27 cellular contexts compared by ENCODE assay signal in genomic region chr7:20035279-20035875, GRCh38.
"Had no signal": no experiment of that assay in that cellular context is flagged by ENCODE, and none has a peak within 500 bp of the region (broad histone marks: within the 10 kb centered on the region; RNA-seq: fewer than 3 reads in every experiment).

No MANE protein-coding gene starts in this region.

- DNase-seq: activated CD4-positive, alpha-beta T cell treated with anti-CD3 and anti-CD28 coated beads for 36 hours; activated CD4-positive, CD25-positive, alpha-beta regulatory T cell; activated effector memory CD4-positive, alpha-beta T cell treated with anti-CD3 and anti-CD28 coated beads, Interleukin-2, amount 50 U/mL, for 16 hours; activated naive CD4-positive, alpha-beta T cell treated with anti-CD3 and anti-CD28 coated beads for 36 hours; activated naive CD8-positive, alpha-beta T cell treated with anti-CD3 and anti-CD28 coated beads, Interleukin-2, amount 10 ng/mL, durations not matched to agents 7 days and 5 days; activated T-cell treated with anti-CD3 and anti-CD28 coated beads, Interleukin-2, amount 50 U/mL, for 1 hour; brain microvascular endothelial cell; dorsolateral prefrontal cortex; effector memory CD4-positive, alpha-beta T cell; erythroblast; heart right ventricle; kidney glomerular epithelial cell; lower lobe of right lung; mesendoderm; natural killer cell; stimulated activated CD4-positive, alpha-beta T cell treated with anti-CD3 and anti-CD28 coated beads, Interleukin-1b, Interleukin-23, amount 100 ng/mL, for 48 hours; stimulated activated CD4-positive, alpha-beta T cell treated with anti-CD3 and anti-CD28 coated beads, Interleukin-4, amount 100 ng/mL, for 4 hours; stimulated activated CD8-positive, alpha-beta memory T cell treated with anti-CD3 and anti-CD28 coated beads, Interleukin-4, amount 100 ng/mL, for 48 hours; stimulated activated naive CD4-positive, alpha-beta T cell; testis; transverse colon had no signal

- H2AFZ ChIP-seq: neural progenitor cell had no signal

- H3K4me2 ChIP-seq: neural progenitor cell, smooth muscle cell had no signal

- H3K4me3 ChIP-seq: coronary artery, dorsolateral prefrontal cortex, heart right ventricle, left lung, lower lobe of right lung, neural progenitor cell, right atrium auricular region, smooth muscle cell, testis, transverse colon had no signal

- H3K9ac ChIP-seq: neural progenitor cell had no signal

- ATAC-seq: activated CD4-positive, alpha-beta T cell treated with anti-CD3 and anti-CD28 coated beads for 36 hours; heart right ventricle; left lung; natural killer cell had no signal

- H3K36me3 ChIP-seq: brain microvascular endothelial cell, heart right ventricle, left lung, lower lobe of right lung, neural progenitor cell, right atrium auricular region, transverse colon had no signal

- H3K27ac ChIP-seq: brain microvascular endothelial cell, coronary artery, dorsolateral prefrontal cortex, heart right ventricle, left lung, lower lobe of right lung, neural progenitor cell, right atrium auricular region, testis, transverse colon had no signal

- FAIRE-seq: astrocyte had no signal

- H3K9me3 ChIP-seq: heart right ventricle, left lung, lower lobe of right lung, right atrium auricular region, testis, transverse colon had no signal

- H3K27me3 ChIP-seq: brain microvascular endothelial cell, dorsolateral prefrontal cortex, heart right ventricle, left lung, neural progenitor cell, right atrium auricular region, testis, transverse colon had no signal

- H3K4me1 ChIP-seq: left lung, lower lobe of right lung, neural progenitor cell, right atrium auricular region, testis had no signal
